In genomic region chr9:127418037-127418471, GRCh38 we compare ENCODE assay signal across 8 cellular contexts. TPM values are rescaled to one million over a fixed set of nuclear protein-coding genes. Genes with fewer than 3 reads are reported as not detected.
DNase-seq lines count a peak whose midpoint lies in the region; TF ChIP-seq lines count a peak whose summit lies in the region.
"Had no signal": no experiment of that assay in that cellular context is flagged by ENCODE, and none has a peak within 500 bp of the region (broad histone marks: within the 10 kb centered on the region; RNA-seq: fewer than 3 reads in every experiment).

No MANE protein-coding gene starts in this region.

- H3K4me1 ChIP-seq in liver (ENCODE audit: control insufficient read depth in 4 of 4, insufficient read depth in 4 of 4, low read length in 3 of 4): peaks cover 5 to 22% (median 17%) of the 10 kb centered on the region in 4 donors

- H3K27ac Mint-ChIP-seq in activated naive CD8-positive, alpha-beta T cell treated with anti-CD3 and anti-CD28 coated beads for 36 hours: no peak overlapping the region

- no peak overlapping the region for H3K4me3 Mint-ChIP-seq in activated naive CD8-positive, alpha-beta T cell treated with anti-CD3 and anti-CD28 coated beads for 36 hours

- no peaks in the 10 kb centered on the region for H3K9me3 Mint-ChIP-seq in activated naive CD8-positive, alpha-beta T cell treated with anti-CD3 and anti-CD28 coated beads for 36 hours

- H3K9me3 ChIP-seq in liver (ENCODE audit: control insufficient read depth in 4 of 4, low read length in 3 of 4): no peaks in the 10 kb centered on the region
- H3K9me3 ChIP-seq: thoracic aorta had no signal

- peaks cover 5% of the 10 kb centered on the region for H3K4me1 Mint-ChIP-seq in activated naive CD8-positive, alpha-beta T cell treated with anti-CD3 and anti-CD28 coated beads for 36 hours

- H3K36me3 Mint-ChIP-seq in activated naive CD8-positive, alpha-beta T cell treated with anti-CD3 and anti-CD28 coated beads for 36 hours: no peaks in the 10 kb centered on the region

- WGBS in liver: 76% methylated on average over 12 of the region's 12 CpGs

- H3K36me3 ChIP-seq in liver (ENCODE audit: control insufficient read depth in 4 of 4, insufficient read depth in 3 of 4, low read depth in 1 of 4, low read length in 3 of 4): no peaks in the 10 kb centered on the region
- H3K36me3 ChIP-seq: thoracic aorta had no signal

- peak in 1 of 2 donors; percentile 63 for TF ChIP-seq RAD21 in liver (IDR thresholded peaks at IDR 0.05)

- H3K27ac ChIP-seq in liver (ENCODE audit: low read depth in 1 of 2, low read length in 2 of 2): no peak overlapping the region
- H3K27ac ChIP-seq: thoracic aorta had no signal

- H3K9ac ChIP-seq in liver (ENCODE audit: low read depth in 1 of 2, low read length in 2 of 2): no peak overlapping the region

- in situ Hi-C loops in GM13977 (cut with MboI; ENCODE audit: low pct_unique_long_range_greater_than_20kb, low sequenced_read_pairs, unreplicated experiment): no loop called here

- no peaks in the 10 kb centered on the region for H3K27me3 ChIP-seq in liver (ENCODE audit: control insufficient read depth in 4 of 4, insufficient read depth in 4 of 4, low read length in 3 of 4)

- DNase-seq in GM13977 (ENCODE audit: low spot score): peak; percentile 65
- DNase-seq in NCI-H69 (lab: John Stamatoyannopoulos, UW): peak; percentile 50
- peak; percentile 53 for DNase-seq in activated naive CD8-positive, alpha-beta T cell treated with anti-CD3 and anti-CD28 coated beads for 36 hours
- DNase-seq in globus pallidus (ENCODE audit: low spot score): no peak
- no peak for DNase-seq in NCI-H510A (lab: John Stamatoyannopoulos, UW)
- DNase-seq in SIG-M5 treated with dmso at 0.1 percent for 504 hours (lab: John Stamatoyannopoulos, UW; ENCODE audit: unreplicated experiment): no peak

- TF ChIP-seq CTCF in GM13977 (IDR thresholded peaks at IDR 0.05; ENCODE audit: extremely low read depth, insufficient read depth, missing control alignments) (peak; percentile 66), liver (IDR thresholded peaks at IDR 0.05; ENCODE audit: low read depth, low read length, missing input control) (peak; percentile 7)

- H3K27me3 Mint-ChIP-seq in activated naive CD8-positive, alpha-beta T cell treated with anti-CD3 and anti-CD28 coated beads for 36 hours: peaks cover 30% of the 10 kb centered on the region

- no peak overlapping the region for H3K4me3 ChIP-seq in liver (ENCODE audit: low read depth in 1 of 3, low read length in 3 of 3)
- H3K4me3 ChIP-seq: thoracic aorta had no signal

TF ChIP-seq in liver, 16 proteins besides CTCF, POLR2A, EP300 and RAD21:
- TF ChIP-seq JUND (IDR thresholded peaks at IDR 0.05) (no peak), HNF4A (conservative IDR thresholded peaks at IDR 0.05) (peak in 1 of 2 donors; percentile 27)

RNA-seq across cellular contexts. Expression of gene ZNF79, which starts 6.1 kb away (rescaled TPM):
- 1 to 10 TPM; 7.7 to 8.6 TPM for total RNA-seq in activated naive CD8-positive, alpha-beta T cell treated with anti-CD3 and anti-CD28 coated beads for 36 hours
- total RNA-seq in liver: 1 to 10 TPM; 6.2 to 6.9 TPM
- polyA plus RNA-seq in liver: 1 to 10 TPM; 2.2 TPM

RNA-seq across cellular contexts. Expression of gene SLC2A8, which starts 21.1 kb away (rescaled TPM):
- 1 to 10 TPM; 1.0 to 1.9 TPM for total RNA-seq in activated naive CD8-positive, alpha-beta T cell treated with anti-CD3 and anti-CD28 coated beads for 36 hours
- 10 to 100 TPM; 10.9 to 18.7 TPM for total RNA-seq in liver
- 10 to 100 TPM; 21.1 to 24.5 TPM for polyA plus RNA-seq in liver

RNA-seq across cellular contexts. Expression of gene RPL12, which starts 33.2 kb away (rescaled TPM):
- total RNA-seq in activated naive CD8-positive, alpha-beta T cell treated with anti-CD3 and anti-CD28 coated beads for 36 hours: 1,000 to 10,000 TPM; 2,007 to 2,108 TPM
- total RNA-seq in liver: 100 to 1,000 TPM; 394 to 576 TPM
- 100 to 1,000 TPM; 289 to 829 TPM for polyA plus RNA-seq in liver

RNA-seq across cellular contexts. Expression of gene LRSAM1, which starts 33.3 kb away (rescaled TPM):
- total RNA-seq in activated naive CD8-positive, alpha-beta T cell treated with anti-CD3 and anti-CD28 coated beads for 36 hours: 10 to 100 TPM; 17.7 to 20.7 TPM
- 1 to 10 TPM; 7.4 to 9.7 TPM for total RNA-seq in liver
- polyA plus RNA-seq in liver: 1 to 10 TPM; 6.6 to 6.7 TPM

Comparison
In these comparisons a context has a peak if more than half of its experiments do, and no peak if none do; other contexts are left out.
1. DNase-seq: peak in GM13977 (single experiment), NCI-H69 (single experiment) and activated naive CD8-positive, alpha-beta T cell treated with anti-CD3 and anti-CD28 coated beads for 36 hours (single experiment); none in globus pallidus (single experiment), NCI-H510A (single experiment) and SIG-M5 treated with dmso at 0.1 percent for 504 hours (single experiment).
2. RNA of gene SLC2A8, which starts 21.1 kb away (total RNA-seq): 10.9 to 18.7 TPM in liver; 1.0 to 1.9 TPM in activated naive CD8-positive, alpha-beta T cell treated with anti-CD3 and anti-CD28 coated beads for 36 hours; every median in the first group is over 4 times any median in the second.